In genomic region chr10:103452714-103453230, GRCh38 we compare ENCODE assay signal across 9 cellular contexts. TPM values are rescaled to one million over a fixed set of nuclear protein-coding genes. Genes with fewer than 3 reads are reported as not detected.
DNase-seq lines count a peak whose midpoint lies in the region; ATAC-seq, FAIRE-seq and TF ChIP-seq lines count a peak whose summit lies in the region.
"Had no signal": no experiment of that assay in that cellular context is flagged by ENCODE, and none has a peak within 500 bp of the region (broad histone marks: within the 10 kb centered on the region; RNA-seq: fewer than 3 reads in every experiment).

No MANE protein-coding gene starts in this region.

- H3K36me3 Mint-ChIP-seq in T-cell, result peaks cover 20% of the 10 kb centered on the region

- H3K9me3 ChIP-seq in smooth muscle cell (replicated peaks; ENCODE audit: low read depth), result no peaks in the 10 kb centered on the region

- no peaks in the 10 kb centered on the region for H3K27me3 Mint-ChIP-seq in T-cell

- CTCF ChIA-PET in T-cell (lab: Charles Lee), result interaction anchor here in 1 of 2 donors (0.6 kb wide), 1 partner anchor 15 kb away, joined by 3 read pairs; no protein-coding TSS in a partner anchor

- no peaks in the 10 kb centered on the region for H3K4me1 ChIP-seq in smooth muscle cell (ENCODE audit: low read depth)

- no peak overlapping the region for H2AFZ ChIP-seq in smooth muscle cell (ENCODE audit: low read depth)

- intact Hi-C loops in left cardiac atrium (cut with DNase I), result no loop called here

- POLR2A ChIA-PET in T-cell (lab: Charles Lee), result no interaction called here

- peak overlapping the region; percentile 85 to 88 for H3K27ac Mint-ChIP-seq in T-cell

- no peaks in the 10 kb centered on the region for H3K79me2 ChIP-seq in smooth muscle cell (ENCODE audit: low read depth)

- FAIRE-seq in frontal cortex (lab: Jason Lieb, UNC), result no peak

- peaks cover 37 to 49% (median 48%) of the 10 kb centered on the region in 3 donors for H3K4me1 Mint-ChIP-seq in T-cell

- H4K20me1 ChIP-seq in smooth muscle cell (ENCODE audit: low read depth), result no peaks in the 10 kb centered on the region

- peak overlapping the region; percentile 57; the same call in 1 of the 2 replicates for H3K4me3 ChIP-seq in GM08714 (ENCODE audit: low read length)
- H3K4me3 ChIP-seq in smooth muscle cell, result peak overlapping the region; percentile 58

- H3K27me3 ChIP-seq in smooth muscle cell (ENCODE audit: low read depth), result no peaks in the 10 kb centered on the region

- ATAC-seq in T-cell (replicated peaks in 1 of 4), result no peak
- ATAC-seq in left cardiac atrium, result peak in 1 of 2 donors; percentile 0
- no peak for ATAC-seq in GM19397 (IDR thresholded peaks at IDR 0.05; ENCODE audit: unreplicated experiment)
- ATAC-seq in HG02610 (IDR thresholded peaks at IDR 0.05; ENCODE audit: unreplicated experiment), result no peak

- no peaks in the 10 kb centered on the region for H3F3A ChIP-seq in smooth muscle cell (ENCODE audit: low read depth)

- H3K9ac ChIP-seq in smooth muscle cell (ENCODE audit: low read depth), result no peak overlapping the region

- H3K4me2 ChIP-seq in smooth muscle cell, result peak overlapping the region; percentile 84

- 80% methylated on average over 16 of the region's 16 CpGs for WGBS in smooth muscle cell (ENCODE audit: low lambda C conversion rate)

- H3K4me3 Mint-ChIP-seq in T-cell, result peak overlapping the region; percentile 88 to 90 (median 90)

- DNase-seq in T-cell, result no peak
- peak; percentile 9 for DNase-seq in left cardiac atrium
- no peak for DNase-seq in smooth muscle cell (lab: John Stamatoyannopoulos, UW; ENCODE audit: unreplicated experiment)
- DNase-seq in frontal cortex (ENCODE audit: low spot score in 2 of 2), result no peak
- no peak for DNase-seq in dedifferentiated amniotic fluid mesenchymal stem cell (ENCODE audit: extremely low spot score)
- DNase-seq: NCI-H1694 had no signal

- H3K27ac ChIP-seq in smooth muscle cell (ENCODE audit: low read depth), result no peak overlapping the region

- H3K9me3 Mint-ChIP-seq in T-cell, result no peaks in the 10 kb centered on the region

- no peaks in the 10 kb centered on the region for H3K36me3 ChIP-seq in smooth muscle cell (ENCODE audit: low read depth)

- no peak for TF ChIP-seq CTCF in smooth muscle cell (IDR thresholded peaks at IDR 0.05; ENCODE audit: borderline replicate concordance, insufficient read depth, poor library complexity, severe bottlenecking)

RNA-seq across cellular contexts. Expression of gene CALHM2, which starts 0.6 kb away (rescaled TPM):
- total RNA-seq in T-cell, result 10 to 100 TPM in 4 of 5 donors, 1 to 10 TPM in 1; 8.9 to 76.7 (median 46.8) TPM
- 10 to 100 TPM; 25.6 to 30.8 TPM for total RNA-seq in left cardiac atrium
- total RNA-seq in smooth muscle cell, result 3.1 and 4.0 TPM in 2 replicates
- 6.2 and 8.6 TPM in 2 replicates for polyA plus RNA-seq in smooth muscle cell
- 1.6 TPM for total RNA-seq in frontal cortex

RNA-seq across cellular contexts. Expression of gene CALHM1, which starts 5.9 kb away (rescaled TPM):
- not detected for total RNA-seq in T-cell
- not detected for total RNA-seq in left cardiac atrium
- not detected in 2 replicates for total RNA-seq in smooth muscle cell
- 0.05 TPM in 1 of 2 replicates, not detected in the other for polyA plus RNA-seq in smooth muscle cell
- total RNA-seq in frontal cortex, result not detected

RNA-seq across cellular contexts. Expression of gene CALHM3, which starts 26.3 kb away (rescaled TPM):
- total RNA-seq in T-cell, result not detected
- total RNA-seq in left cardiac atrium, result not detected
- not detected in 2 replicates for total RNA-seq in smooth muscle cell
- polyA plus RNA-seq in smooth muscle cell, result not detected in 2 replicates
- total RNA-seq in frontal cortex, result not detected

RNA-seq across cellular contexts. Expression of gene NEURL1, which starts 40.7 kb away (rescaled TPM):
- total RNA-seq in T-cell (1 to 10 TPM in 1 of 5 donors, under 1 TPM in 4; 0.46 to 1.7 (median 0.84) TPM), left cardiac atrium (under 1 TPM; 0.12 to 0.39 TPM), smooth muscle cell (0.04 and 0.40 TPM in 2 replicates), frontal cortex (25.7 TPM)
- polyA plus RNA-seq in smooth muscle cell, result 0.91 and 1.1 TPM in 2 replicates

RNA-seq across cellular contexts. Expression of gene PDCD11, which starts 56.3 kb away (rescaled TPM):
- total RNA-seq in T-cell (10 to 100 TPM; 24.0 to 53.3 (median 45.2) TPM), left cardiac atrium (10 to 100 TPM; 11.9 to 17.8 TPM), smooth muscle cell (15.6 and 16.9 TPM in 2 replicates), frontal cortex (23.6 TPM)
- 12.2 and 13.8 TPM in 2 replicates for polyA plus RNA-seq in smooth muscle cell
